Comparison of ENCODE assay signal across 18 cellular contexts in genomic region chr18:37396981-37397720, GRCh38.
"Had no signal": no experiment of that assay in that cellular context is flagged by ENCODE, and none has a peak within 500 bp of the region (broad histone marks: within the 10 kb centered on the region; RNA-seq: fewer than 3 reads in every experiment).

No MANE protein-coding gene starts in this region.

- DNase-seq: activated effector memory CD4-positive, alpha-beta T cell treated with anti-CD3 and anti-CD28 coated beads, Interleukin-2, amount 50 U/mL, for 16 hours; activated T-cell treated with anti-CD3 and anti-CD28 coated beads, Interleukin-2, amount 50 U/mL, for 72 hours; adrenal gland; effector memory CD4-positive, alpha-beta T cell; foreskin keratinocyte; hippocampal formation; naive thymus-derived CD8-positive, alpha-beta T cell; stimulated activated CD4-positive, alpha-beta T cell treated with anti-CD3 and anti-CD28 coated beads, Interleukin-4, amount 100 ng/mL, for 4 hours; testis; upper lobe of left lung had no signal

- ATAC-seq: activated CD4-positive, CD25-positive, alpha-beta regulatory T cell treated with anti-CD3 and anti-CD28 coated beads, Interleukin-2, amount 50 U/mL, for 24 hours; activated T-cell treated with anti-CD3 and anti-CD28 coated beads, Interleukin-2, amount 50 U/mL, for 72 hours; foreskin keratinocyte; left lobe of liver; naive thymus-derived CD8-positive, alpha-beta T cell; sciatic nerve; stimulated activated memory B cell treated with anti-CD40 and anti-IgM and Interleukin-4, amounts not matched to agents 10 μg/mL and 1 μg/mL and 100 μg/mL, for 72 hours had no signal

- H3K9me3 ChIP-seq: adrenal gland, testis, upper lobe of left lung had no signal

- H3K27me3 ChIP-seq: adrenal gland, testis, upper lobe of left lung had no signal

- H3K4me1 ChIP-seq: foreskin keratinocyte, testis had no signal

- H3K4me3 ChIP-seq: adrenal gland, testis, upper lobe of left lung had no signal

- H3K36me3 Mint-ChIP-seq: activated naive CD4-positive, alpha-beta T cell treated with anti-CD3 and anti-CD28 coated beads, Interleukin-2, amount 50 U/mL, for 24 hours; naive thymus-derived CD8-positive, alpha-beta T cell; stimulated activated memory B cell treated with anti-CD40 and anti-IgM and Interleukin-4, amounts not matched to agents 10 μg/mL and 1 μg/mL and 100 μg/mL, for 72 hours had no signal

- H3K27ac Mint-ChIP-seq: activated naive CD4-positive, alpha-beta T cell treated with anti-CD3 and anti-CD28 coated beads, Interleukin-2, amount 50 U/mL, for 24 hours; activated T-cell treated with anti-CD3 and anti-CD28 coated beads, Interleukin-2, amount 50 U/mL, for 72 hours; dendritic cell treated with granulocyte-macrophage colony-stimulating factor and Interleukin-4, amounts not matched to agents 40 ng/mL and 50 ng/mL, for 4 days; naive thymus-derived CD8-positive, alpha-beta T cell; stimulated activated memory B cell treated with anti-CD40 and anti-IgM and Interleukin-4, amounts not matched to agents 10 μg/mL and 1 μg/mL and 100 μg/mL, for 72 hours; T-helper 1 cell treated with Interleukin-12 subunit alpha and Interleukin-12 subunit beta and Interleukin-4 antibody, amounts not matched to agents 30 μg/mL and 1 μg/mL, for 36 hours had no signal

- H3K4me3 Mint-ChIP-seq: activated naive CD4-positive, alpha-beta T cell treated with anti-CD3 and anti-CD28 coated beads, Interleukin-2, amount 50 U/mL, for 24 hours; activated T-cell treated with anti-CD3 and anti-CD28 coated beads, Interleukin-2, amount 50 U/mL, for 72 hours; dendritic cell treated with granulocyte-macrophage colony-stimulating factor and Interleukin-4, amounts not matched to agents 40 ng/mL and 50 ng/mL, for 4 days; naive thymus-derived CD8-positive, alpha-beta T cell; stimulated activated memory B cell treated with anti-CD40 and anti-IgM and Interleukin-4, amounts not matched to agents 10 μg/mL and 1 μg/mL and 100 μg/mL, for 72 hours; T-helper 1 cell treated with Interleukin-12 subunit alpha and Interleukin-12 subunit beta and Interleukin-4 antibody, amounts not matched to agents 30 μg/mL and 1 μg/mL, for 36 hours had no signal

- H3K9me3 Mint-ChIP-seq: activated naive CD4-positive, alpha-beta T cell treated with anti-CD3 and anti-CD28 coated beads, Interleukin-2, amount 50 U/mL, for 24 hours; activated T-cell treated with anti-CD3 and anti-CD28 coated beads, Interleukin-2, amount 50 U/mL, for 72 hours; dendritic cell treated with granulocyte-macrophage colony-stimulating factor and Interleukin-4, amounts not matched to agents 40 ng/mL and 50 ng/mL, for 4 days; naive thymus-derived CD8-positive, alpha-beta T cell; stimulated activated memory B cell treated with anti-CD40 and anti-IgM and Interleukin-4, amounts not matched to agents 10 μg/mL and 1 μg/mL and 100 μg/mL, for 72 hours; T-helper 1 cell treated with Interleukin-12 subunit alpha and Interleukin-12 subunit beta and Interleukin-4 antibody, amounts not matched to agents 30 μg/mL and 1 μg/mL, for 36 hours had no signal

- H3K27ac ChIP-seq: adrenal gland, foreskin keratinocyte, parathyroid adenoma, testis, upper lobe of left lung had no signal

- H3K36me3 ChIP-seq: adrenal gland, upper lobe of left lung had no signal
